In genomic region chr22:20943104-20943933, GRCh38 we compare ENCODE assay signal across 17 cellular contexts. TPM values are rescaled to one million over a fixed set of nuclear protein-coding genes. Genes with fewer than 3 reads are reported as not detected.
DNase-seq lines count a peak whose midpoint lies in the region; ATAC-seq and TF ChIP-seq lines count a peak whose summit lies in the region.
"Had no signal": no experiment of that assay in that cellular context is flagged by ENCODE, and none has a peak within 500 bp of the region (broad histone marks: within the 10 kb centered on the region; RNA-seq: fewer than 3 reads in every experiment).

No MANE protein-coding gene starts in this region.

- TF ChIP-seq POLR2A in heart left ventricle (IDR thresholded peaks at IDR 0.05) (no peak), body of pancreas (IDR thresholded peaks at IDR 0.05) (no peak)

- CTCF ChIA-PET in CD8-positive, alpha-beta T cell (lab: Charles Lee), result no interaction called here

- H3K9me3 ChIP-seq in heart left ventricle (no peaks in the 10 kb centered on the region), body of pancreas (no peaks in the 10 kb centered on the region)
- H3K9me3 ChIP-seq in CD8-positive, alpha-beta T cell (ENCODE audit: low read length), result no peaks in the 10 kb centered on the region
- H3K9me3 ChIP-seq: BLaER1, Caco-2, HAP-1 had no signal

- intact Hi-C loops in cardiac septum (cut with DNase I) (no loop called here), heart left ventricle (cut with DNase I) (no loop called here), body of pancreas (cut with DNase I) (no loop called here)
- intact Hi-C loops in CD8-positive, alpha-beta T cell (cut with DNase I, micrococcal nuclease), result no loop called here

- POLR2A ChIA-PET in CD8-positive, alpha-beta T cell (lab: Charles Lee), result no interaction called here

- peaks cover 50% of the 10 kb centered on the region for H3K36me3 Mint-ChIP-seq in CD8-positive, alpha-beta T cell
- H3K36me3 Mint-ChIP-seq in chondrocyte (ENCODE audit: low read depth) (no peaks in the 10 kb centered on the region), nephron progenitor cell (ENCODE audit: low read depth) (peaks cover 69% of the 10 kb centered on the region)

- WGBS in heart left ventricle, 4 donors, result 93 to 96% (median 94%) methylated on average over 8 of the region's 8 CpGs
- 92 to 94% methylated on average over 8 of the region's 8 CpGs for WGBS in body of pancreas, 2 donors

- H3K4me3 Mint-ChIP-seq in CD8-positive, alpha-beta T cell, result peak overlapping the region; percentile 8
- H3K4me3 Mint-ChIP-seq in chondrocyte (ENCODE audit: unreplicated experiment) (no peak overlapping the region), nephron progenitor cell (no peak overlapping the region)
- H3K4me3 Mint-ChIP-seq: HFFc6 had no signal

- no peak overlapping the region for H3K27ac ChIP-seq in heart left ventricle
- H3K27ac ChIP-seq in CD8-positive, alpha-beta T cell (ENCODE audit: low read depth, low read length), result no peak overlapping the region
- H3K27ac ChIP-seq in body of pancreas, result no peak overlapping the region
- H3K27ac ChIP-seq: BLaER1 had no signal

- TF ChIP-seq CTCF in heart left ventricle (IDR thresholded peaks at IDR 0.05) (no peak), chondrocyte (IDR thresholded peaks at IDR 0.05) (no peak), nephron progenitor cell (IDR thresholded peaks at IDR 0.05) (no peak), body of pancreas (IDR thresholded peaks at IDR 0.05) (no peak)
- no peak for TF ChIP-seq CTCF in CD8-positive, alpha-beta T cell (IDR thresholded peaks at IDR 0.05)

- H3K4me1 Mint-ChIP-seq in CD8-positive, alpha-beta T cell (ENCODE audit: low read depth), result peaks cover 81% of the 10 kb centered on the region
- H3K4me1 Mint-ChIP-seq in chondrocyte (ENCODE audit: low read depth) (peaks cover 55% of the 10 kb centered on the region), nephron progenitor cell (peaks cover 22% of the 10 kb centered on the region)

- DNase-seq in cardiac septum (ENCODE audit: low spot score) (peak; percentile 1), heart left ventricle (no peak), chondrocyte (ENCODE audit: low spot score) (peak; percentile 6), nephron progenitor cell (no peak), body of pancreas (no peak), kidney glomerular epithelial cell (lab: John Stamatoyannopoulos, UW) (no peak)
- DNase-seq in CD8-positive, alpha-beta T cell, result no peak
- DNase-seq: 8988T, AML-193, Caco-2, DND-41, GDM1, HFFc6, IMR-90 had no signal

- H3K4me1 ChIP-seq in heart left ventricle (peaks cover 0 to 61% (median 42%) of the 10 kb centered on the region in 12 donors), body of pancreas (peaks cover 32% of the 10 kb centered on the region)
- H3K4me1 ChIP-seq in CD8-positive, alpha-beta T cell (ENCODE audit: insufficient read depth, low read length), result peaks cover 13% of the 10 kb centered on the region

- H3K36me3 ChIP-seq in heart left ventricle (peaks cover 0 to 6% (median 0%) of the 10 kb centered on the region in 9 donors), body of pancreas (replicated peaks in 1 of 2; ENCODE audit: insufficient read depth in 1 of 2, low read depth in 2 of 2) (no peaks in the 10 kb centered on the region)
- H3K36me3 ChIP-seq in CD8-positive, alpha-beta T cell (ENCODE audit: insufficient read depth, low read length), result no peaks in the 10 kb centered on the region

- no peaks in the 10 kb centered on the region for H3K9me3 Mint-ChIP-seq in CD8-positive, alpha-beta T cell
- H3K9me3 Mint-ChIP-seq in chondrocyte (ENCODE audit: low read depth), result no peaks in the 10 kb centered on the region
- no peaks in the 10 kb centered on the region for H3K9me3 Mint-ChIP-seq in nephron progenitor cell
- H3K9me3 Mint-ChIP-seq: HFFc6 had no signal

- H3K27me3 Mint-ChIP-seq in CD8-positive, alpha-beta T cell (ENCODE audit: low read depth), result no peaks in the 10 kb centered on the region
- no peaks in the 10 kb centered on the region for H3K27me3 Mint-ChIP-seq in chondrocyte (ENCODE audit: low read depth)
- H3K27me3 Mint-ChIP-seq in nephron progenitor cell (ENCODE audit: low read depth, poor library complexity), result no peaks in the 10 kb centered on the region

- H3K4me3 ChIP-seq in heart left ventricle (no peak overlapping the region), body of pancreas (no peak overlapping the region)
- H3K4me3 ChIP-seq in CD8-positive, alpha-beta T cell (ENCODE audit: low read depth, low read length), result no peak overlapping the region
- H3K4me3 ChIP-seq: BLaER1, HAP-1 had no signal

- H3K27me3 ChIP-seq in heart left ventricle (no peaks in the 10 kb centered on the region), body of pancreas (no peaks in the 10 kb centered on the region)
- H3K27me3 ChIP-seq in CD8-positive, alpha-beta T cell (ENCODE audit: insufficient read depth, low read length), result no peaks in the 10 kb centered on the region
- H3K27me3 ChIP-seq: BLaER1 had no signal

- H3K27ac Mint-ChIP-seq in CD8-positive, alpha-beta T cell, result peak overlapping the region; percentile 41
- H3K27ac Mint-ChIP-seq in chondrocyte (ENCODE audit: unreplicated experiment) (no peak overlapping the region), nephron progenitor cell (peak overlapping the region; percentile 32)
- H3K27ac Mint-ChIP-seq: HFFc6 had no signal

- ATAC-seq in heart left ventricle (no peak), body of pancreas (no peak), GM21367 (IDR thresholded peaks at IDR 0.05; ENCODE audit: unreplicated experiment) (no peak)
- ATAC-seq in CD8-positive, alpha-beta T cell, result no peak

RNA-seq across cellular contexts. Expression of gene AIFM3, which starts 23.7 kb away (rescaled TPM):
- total RNA-seq in cardiac septum (0.54 TPM), heart left ventricle (1 to 10 TPM in 2 of 9 donors, under 1 TPM in 5, not detected in 2; 0.25 to 3.0 (median 0.49) TPM), chondrocyte (0.47 TPM in 1 of 3 replicates, not detected in the others), body of pancreas (1 to 10 TPM in 1 of 2 donors, under 1 TPM in 1; 0.78 to 3.0 TPM)
- under 1 TPM; 0.28 to 0.69 TPM for polyA plus RNA-seq in heart left ventricle
- total RNA-seq in CD8-positive, alpha-beta T cell, result under 1 TPM in 1 of 2 experiments, not detected in 1; 0.39 TPM

RNA-seq across cellular contexts. Expression of gene CRKL, which starts 26.1 kb away (rescaled TPM):
- total RNA-seq in cardiac septum (55.5 TPM), heart left ventricle (10 to 100 TPM; 45.6 to 64.2 (median 53.2) TPM), chondrocyte (45.3 to 49.2 TPM (median 46.3 TPM) in 3 replicates), body of pancreas (10 to 100 TPM; 18.2 to 25.4 TPM)
- polyA plus RNA-seq in heart left ventricle, result 10 to 100 TPM; 22.4 to 39.7 TPM
- total RNA-seq in CD8-positive, alpha-beta T cell, result 10 to 100 TPM; 57.7 to 60.2 TPM

RNA-seq across cellular contexts. Expression of gene LZTR1, which starts 38.8 kb away (rescaled TPM):
- total RNA-seq in cardiac septum, result 33.0 TPM
- total RNA-seq in heart left ventricle, result 10 to 100 TPM; 18.4 to 41.9 (median 26.6) TPM
- polyA plus RNA-seq in heart left ventricle, result 10 to 100 TPM; 18.4 to 29.3 TPM
- total RNA-seq in CD8-positive, alpha-beta T cell, result 10 to 100 TPM; 42.8 to 44.8 TPM
- total RNA-seq in chondrocyte, result 86.4 to 103 TPM (median 87.0 TPM) in 3 replicates
- total RNA-seq in body of pancreas, result 10 to 100 TPM; 25.7 to 66.9 TPM

RNA-seq across cellular contexts. Expression of gene THAP7, which starts 58.6 kb away (rescaled TPM):
- total RNA-seq in cardiac septum (18.2 TPM), heart left ventricle (10 to 100 TPM; 15.3 to 39.0 (median 17.5) TPM), chondrocyte (15.7 to 22.5 TPM (median 17.2 TPM) in 3 replicates), body of pancreas (10 to 100 TPM; 17.1 to 20.2 TPM)
- polyA plus RNA-seq in heart left ventricle, result 10 to 100 TPM; 29.8 to 35.0 TPM
- 10 to 100 TPM; 71.2 to 73.6 TPM for total RNA-seq in CD8-positive, alpha-beta T cell

Comparison
In these comparisons a context has a peak if more than half of its experiments do, and no peak if none do; other contexts are left out.
1. DNase-seq: peak in cardiac septum (single experiment) and chondrocyte (single experiment); none in heart left ventricle (0 of 5), CD8-positive, alpha-beta T cell (0 of 7), nephron progenitor cell (single experiment), body of pancreas (0 of 4) and kidney glomerular epithelial cell (single experiment).